In the genomic region with DNA sequence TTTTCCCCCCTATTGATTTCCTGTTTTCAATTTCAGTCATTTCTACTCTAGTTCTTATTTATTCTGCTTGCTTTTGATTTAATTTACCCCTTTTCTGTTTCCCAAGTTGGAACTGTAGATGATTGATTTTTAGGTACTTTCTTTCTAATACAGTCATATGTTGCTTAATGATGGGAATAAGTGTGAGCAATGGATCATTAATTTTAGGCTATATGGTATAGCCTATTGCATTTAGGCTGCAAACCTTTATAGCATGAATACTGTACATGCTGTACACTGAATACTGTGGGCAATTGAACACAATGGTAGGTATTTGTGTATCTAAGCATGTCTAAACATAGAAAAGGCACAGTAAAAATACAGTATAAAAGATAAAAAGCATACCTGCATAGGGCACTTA, we compare ENCODE assay signal across 30 cellular contexts.
"Had no signal": no experiment of that assay in that cellular context is flagged by ENCODE, and none has a peak within 500 bp of the region (broad histone marks: within the 10 kb centered on the region; RNA-seq: fewer than 3 reads in every experiment).

No MANE protein-coding gene starts in this region.

- H3K27me3 Mint-ChIP-seq: activated B cell treated with CpG ODN at 0.5 μM for 24 hours; activated CD4-positive, alpha-beta memory T cell treated with anti-CD3 and anti-CD28 coated beads, Interleukin-2, amount 10 ng/mL, durations not matched to agents 7 days and 5 days; activated CD4-positive, alpha-beta T cell treated with anti-CD3 and anti-CD28 coated beads, Interleukin-2, amount 10 ng/mL, durations not matched to agents 7 days and 5 days; activated naive CD4-positive, alpha-beta T cell treated with anti-CD3 and anti-CD28 coated beads, Interleukin-2, amount 10 ng/mL, durations not matched to agents 7 days and 5 days; activated naive CD8-positive, alpha-beta T cell treated with anti-CD3 and anti-CD28 coated beads for 36 hours; activated naive CD8-positive, alpha-beta T cell treated with anti-CD3 and anti-CD28 coated beads, Interleukin-2, amount 50 U/mL, for 24 hours; effector memory CD8-positive, alpha-beta T cell; T-helper 17 cell had no signal

- H3K4me3 Mint-ChIP-seq: activated B cell treated with CpG ODN at 0.5 μM for 24 hours; activated CD4-positive, alpha-beta memory T cell treated with anti-CD3 and anti-CD28 coated beads, Interleukin-2, amount 10 ng/mL, durations not matched to agents 7 days and 5 days; activated CD4-positive, alpha-beta T cell treated with anti-CD3 and anti-CD28 coated beads, Interleukin-2, amount 10 ng/mL, durations not matched to agents 7 days and 5 days; activated naive CD4-positive, alpha-beta T cell treated with anti-CD3 and anti-CD28 coated beads, Interleukin-2, amount 10 ng/mL, durations not matched to agents 7 days and 5 days; activated naive CD8-positive, alpha-beta T cell treated with anti-CD3 and anti-CD28 coated beads for 36 hours; activated naive CD8-positive, alpha-beta T cell treated with anti-CD3 and anti-CD28 coated beads, Interleukin-2, amount 50 U/mL, for 24 hours; activated T-helper 1 cell treated with anti-CD3 and anti-CD28 coated beads, Interleukin-12 subunit alpha, Interleukin-12 subunit beta, Interleukin-2, Interleukin-4 antibody, amounts not matched to agents 30 ng/mL and 10 ng/mL and 1 ng/mL, durations not matched to agents 14 hours and 24 hours and 36 hours; effector memory CD8-positive, alpha-beta T cell; T-helper 17 cell; T-helper 2 cell treated with Interferon-gamma antibody and Interleukin-4, amounts not matched to agents 5 μg/mL and 100 μg/mL, for 36 hours had no signal

- DNase-seq: activated B cell treated with CpG ODN at 0.5 μM for 24 hours; activated CD4-positive, alpha-beta memory T cell treated with anti-CD3 and anti-CD28 coated beads, Interleukin-2, amount 10 ng/mL, durations not matched to agents 7 days and 5 days; activated CD4-positive, alpha-beta T cell treated with anti-CD3 and anti-CD28 coated beads, Interleukin-2, amount 10 ng/mL, durations not matched to agents 7 days and 5 days; activated CD4-positive, alpha-beta T cell treated with anti-CD3 and anti-CD28 coated beads, Interleukin-2, amount 50 U/mL, for 4 hours; activated gamma-delta T cell; activated naive CD4-positive, alpha-beta T cell; activated naive CD4-positive, alpha-beta T cell treated with anti-CD3 and anti-CD28 coated beads, Interleukin-2, amount 10 ng/mL, durations not matched to agents 7 days and 5 days; activated naive CD8-positive, alpha-beta T cell treated with anti-CD3 and anti-CD28 coated beads for 36 hours; activated naive CD8-positive, alpha-beta T cell treated with anti-CD3 and anti-CD28 coated beads, Interleukin-2, amount 50 U/mL, for 24 hours; activated T-cell treated with anti-CD3 and anti-CD28 coated beads, Interleukin-2, amount 50 U/mL, for 1 hour; activated T-cell treated with anti-CD3 and anti-CD28 coated beads, Interleukin-2, amount 50 U/mL, for 48 hours; adrenal gland; amygdala; aorta; body of pancreas; caudate nucleus; cortex of kidney; effector CD4-positive, alpha-beta T cell; effector memory CD8-positive, alpha-beta T cell; erythroblast; foreskin keratinocyte; gastrocnemius medialis; heart right ventricle; T-helper 17 cell; T1000; WERI-Rb-1 had no signal

- ATAC-seq: activated CD4-positive, CD25-positive, alpha-beta regulatory T cell treated with anti-CD3 and anti-CD28 coated beads, Interleukin-2, amount 50 U/mL, for 24 hours; activated naive CD8-positive, alpha-beta T cell treated with anti-CD3 and anti-CD28 coated beads, Interleukin-2, amount 50 U/mL, for 24 hours; body of pancreas; effector memory CD8-positive, alpha-beta T cell; foreskin keratinocyte; gastrocnemius medialis; heart right ventricle; T-helper 17 cell had no signal

- FAIRE-seq: colon had no signal

- H3K27ac Mint-ChIP-seq: activated B cell treated with CpG ODN at 0.5 μM for 24 hours; activated CD4-positive, alpha-beta memory T cell treated with anti-CD3 and anti-CD28 coated beads, Interleukin-2, amount 10 ng/mL, durations not matched to agents 7 days and 5 days; activated CD4-positive, alpha-beta T cell treated with anti-CD3 and anti-CD28 coated beads, Interleukin-2, amount 10 ng/mL, durations not matched to agents 7 days and 5 days; activated naive CD4-positive, alpha-beta T cell treated with anti-CD3 and anti-CD28 coated beads, Interleukin-2, amount 10 ng/mL, durations not matched to agents 7 days and 5 days; activated naive CD8-positive, alpha-beta T cell treated with anti-CD3 and anti-CD28 coated beads for 36 hours; activated naive CD8-positive, alpha-beta T cell treated with anti-CD3 and anti-CD28 coated beads, Interleukin-2, amount 50 U/mL, for 24 hours; activated T-helper 1 cell treated with anti-CD3 and anti-CD28 coated beads, Interleukin-12 subunit alpha, Interleukin-12 subunit beta, Interleukin-2, Interleukin-4 antibody, amounts not matched to agents 30 ng/mL and 10 ng/mL and 1 ng/mL, durations not matched to agents 14 hours and 24 hours and 36 hours; effector memory CD8-positive, alpha-beta T cell; T-helper 17 cell; T-helper 2 cell treated with Interferon-gamma antibody and Interleukin-4, amounts not matched to agents 5 μg/mL and 100 μg/mL, for 36 hours had no signal
